Comparison of ENCODE assay signal across 15 cellular contexts in genomic region chr1:186225089-186225488, GRCh38.
"Had no signal": no experiment of that assay in that cellular context is flagged by ENCODE, and none has a peak within 500 bp of the region (broad histone marks: within the 10 kb centered on the region; RNA-seq: fewer than 3 reads in every experiment).

No MANE protein-coding gene starts in this region.

- H3K4me3 ChIP-seq: esophagus squamous epithelium, heart right ventricle, psoas muscle had no signal

- H3K27ac Mint-ChIP-seq: activated naive CD8-positive, alpha-beta T cell treated with anti-CD3 and anti-CD28 coated beads, Interleukin-2, amount 10 ng/mL, durations not matched to agents 7 days and 5 days; T-helper 17 cell had no signal

- H3K36me3 Mint-ChIP-seq: activated naive CD8-positive, alpha-beta T cell treated with anti-CD3 and anti-CD28 coated beads, Interleukin-2, amount 10 ng/mL, durations not matched to agents 7 days and 5 days had no signal

- H3K27ac ChIP-seq: esophagus squamous epithelium, heart right ventricle, psoas muscle had no signal

- H3K9me3 ChIP-seq: esophagus squamous epithelium, heart right ventricle, psoas muscle had no signal

- H3K36me3 ChIP-seq: esophagus squamous epithelium, heart right ventricle had no signal

- H3K4me3 Mint-ChIP-seq: activated naive CD8-positive, alpha-beta T cell treated with anti-CD3 and anti-CD28 coated beads, Interleukin-2, amount 10 ng/mL, durations not matched to agents 7 days and 5 days; T-helper 17 cell had no signal

- H3K4me1 Mint-ChIP-seq: activated naive CD8-positive, alpha-beta T cell treated with anti-CD3 and anti-CD28 coated beads, Interleukin-2, amount 10 ng/mL, durations not matched to agents 7 days and 5 days had no signal

- ATAC-seq: heart right ventricle, psoas muscle, sciatic nerve, T-helper 17 cell had no signal

- DNase-seq: activated CD4-positive, alpha-beta T cell treated with anti-CD3 and anti-CD28 coated beads, Interleukin-2, amount 50 U/mL, for 4 hours; activated CD4-positive, CD25-positive, alpha-beta regulatory T cell treated with anti-CD3 and anti-CD28 coated beads, Interleukin-2, amount 50 U/mL, for 72 hours; activated gamma-delta T cell treated with Interleukin-2 at 50 U/mL for 16 hours; activated naive CD8-positive, alpha-beta T cell treated with anti-CD3 and anti-CD28 coated beads, Interleukin-2, amount 10 ng/mL, durations not matched to agents 7 days and 5 days; activated T-cell treated with anti-CD3 and anti-CD28 coated beads, Interleukin-2, amount 50 U/mL, for 1 hour; esophagus squamous epithelium; heart right ventricle; psoas muscle; stimulated activated CD4-positive, alpha-beta T cell treated with anti-CD3 and anti-CD28 coated beads, Interleukin-2, amount 100 ng/mL, for 48 hours; stimulated activated naive CD4-positive, alpha-beta T cell treated with Interleukin-2 at 50 U/mL for 16 hours; T-helper 17 cell had no signal

- FAIRE-seq: astrocyte, colon, frontal cortex had no signal

- H3K27me3 ChIP-seq: esophagus squamous epithelium, heart right ventricle had no signal

- H3K4me1 ChIP-seq: esophagus squamous epithelium, heart right ventricle, psoas muscle had no signal

- H3K9me3 Mint-ChIP-seq: activated naive CD8-positive, alpha-beta T cell treated with anti-CD3 and anti-CD28 coated beads, Interleukin-2, amount 10 ng/mL, durations not matched to agents 7 days and 5 days had no signal
